8 cellular contexts compared by ENCODE assay signal in genomic region chr2:17753803-17754663, GRCh38. TPM values are rescaled to one million over a fixed set of nuclear protein-coding genes. Genes with fewer than 3 reads are reported as not detected.
A peak's percentile ranks its signal among the peaks of the same experiment; 100 is the strongest.
DNase-seq lines count a peak whose midpoint lies in the region; ATAC-seq and TF ChIP-seq lines count a peak whose summit lies in the region.

Gene GEN1, plus strand, starts transcription at chr2:17754138. Its CDS starts 5,806 bp downstream, at chr2:17759944.
Gene SMC6, minus strand, starts transcription at chr2:17753810. Its CDS starts 7,864 bp downstream, at chr2:17745946.

- H3K27me3 Mint-ChIP-seq in activated CD4-positive, alpha-beta T cell treated with anti-CD3 and anti-CD28 coated beads for 36 hours, result no peaks in the 10 kb centered on the region
- H3K27me3 Mint-ChIP-seq in chondrocyte (ENCODE audit: low read depth), result no peaks in the 10 kb centered on the region

- TF ChIP-seq CTCF in BJ (IDR thresholded peaks at IDR 0.05; ENCODE audit: insufficient read depth, low read depth, low read length), result no peak
- TF ChIP-seq CTCF in chondrocyte (IDR thresholded peaks at IDR 0.05), result no peak
- TF ChIP-seq CTCF in kidney epithelial cell (IDR thresholded peaks at IDR 0.05; ENCODE audit: insufficient read depth, low read length, poor library complexity, severe bottlenecking), result no peak

- peak; percentile 36 for DNase-seq in BJ (ENCODE audit: low read depth)
- DNase-seq in GM19240 (ENCODE audit: insufficient read length, low spot score), result peak; percentile 52
- peak; percentile 96 for DNase-seq in NCI-H524 (lab: John Stamatoyannopoulos, UW)
- peak; percentile 95 for DNase-seq in activated CD4-positive, alpha-beta T cell treated with anti-CD3 and anti-CD28 coated beads for 36 hours
- peak; percentile 94 for DNase-seq in chondrocyte (ENCODE audit: low spot score)
- peak; percentile 41 for DNase-seq in kidney epithelial cell (ENCODE audit: low read depth)
- DNase-seq in stimulated activated CD4-positive, alpha-beta T cell treated with anti-CD3 and anti-CD28 coated beads, Interleukin-15, amount 100 ng/mL, for 24 hours, result peak; percentile 91

- POLR2A ChIA-PET in BJ (lab: Charles Lee), result interaction anchor here (0.6 to 0.7 kb wide), 2 partner anchors 36 to 640 kb away, joined by 4 to 6 read pairs; no protein-coding TSS in a partner anchor
- POLR2A ChIA-PET in activated CD4-positive, alpha-beta T cell treated with anti-CD3 and anti-CD28 coated beads for 36 hours (lab: Charles Lee), result interaction anchor here (0.6 kb wide), 1 partner anchor 1937 kb away, joined by 3 read pairs; no protein-coding TSS in a partner anchor

- H3K4me3 ChIP-seq in BJ (ENCODE audit: low read depth, low read length), result peak within 1 kb of the TSS; percentile 97
- peak within 1 kb of the TSS; percentile 99 for H3K4me3 ChIP-seq in kidney epithelial cell (ENCODE audit: low read depth, low read length)

- H3K36me3 Mint-ChIP-seq in activated CD4-positive, alpha-beta T cell treated with anti-CD3 and anti-CD28 coated beads for 36 hours (ENCODE audit: low read depth), result peaks cover 8% of the 10 kb centered on the region
- H3K36me3 Mint-ChIP-seq in chondrocyte (ENCODE audit: low read depth), result no peaks in the 10 kb centered on the region

- H3K27me3 ChIP-seq in BJ (ENCODE audit: control insufficient read depth, insufficient read depth, low read length) (no peaks in the 10 kb centered on the region), kidney epithelial cell (ENCODE audit: control insufficient read depth, insufficient read depth, low read length) (no peaks in the 10 kb centered on the region)

- peaks cover 20% of the 10 kb centered on the region for H3K4me1 Mint-ChIP-seq in activated CD4-positive, alpha-beta T cell treated with anti-CD3 and anti-CD28 coated beads for 36 hours
- H3K4me1 Mint-ChIP-seq in chondrocyte (ENCODE audit: low read depth), result peaks cover 45% of the 10 kb centered on the region

- CTCF ChIA-PET in BJ (lab: Yijun Ruan, JAX), result interaction anchor here (0.7 to 1.5 kb wide), 4 partner anchors 16 to 141 kb away, joined by 3 to 6 read pairs (median 3); no protein-coding TSS in a partner anchor
- CTCF ChIA-PET in activated CD4-positive, alpha-beta T cell treated with anti-CD3 and anti-CD28 coated beads for 36 hours (lab: Charles Lee), result interaction anchor here (0.7 kb wide), 2 partner anchors 21 to 77 kb away, joined by 3 read pairs; no protein-coding TSS in a partner anchor

- peak within 1 kb of the TSS; percentile 93 for H3K27ac Mint-ChIP-seq in activated CD4-positive, alpha-beta T cell treated with anti-CD3 and anti-CD28 coated beads for 36 hours
- H3K27ac Mint-ChIP-seq in chondrocyte (ENCODE audit: unreplicated experiment), result peak within 1 kb of the TSS; percentile 99

- intact Hi-C loops in activated CD4-positive, alpha-beta T cell treated with anti-CD3 and anti-CD28 coated beads for 36 hours (cut with DNase I, micrococcal nuclease), result loop anchor here in 1 of 2 experiments (1.0 to 5.0 kb wide), 4 partner anchors 35 to 1593 kb away; partner anchors contain the start of gene RDH14

- H3K36me3 ChIP-seq in BJ (ENCODE audit: control insufficient read depth, insufficient read depth, low read length) (no peaks in the 10 kb centered on the region), kidney epithelial cell (ENCODE audit: control insufficient read depth, insufficient read depth, low read length) (no peaks in the 10 kb centered on the region)

- ATAC-seq in HG03457 (IDR thresholded peaks at IDR 0.05; ENCODE audit: unreplicated experiment), result peak; percentile 62
- ATAC-seq in activated CD4-positive, alpha-beta T cell treated with anti-CD3 and anti-CD28 coated beads for 36 hours, result peak; percentile 90

- no peaks in the 10 kb centered on the region for H3K9me3 Mint-ChIP-seq in activated CD4-positive, alpha-beta T cell treated with anti-CD3 and anti-CD28 coated beads for 36 hours (ENCODE audit: low read depth)
- no peaks in the 10 kb centered on the region for H3K9me3 Mint-ChIP-seq in chondrocyte (ENCODE audit: low read depth)

- peak within 1 kb of the TSS; percentile 91 for H3K4me3 Mint-ChIP-seq in activated CD4-positive, alpha-beta T cell treated with anti-CD3 and anti-CD28 coated beads for 36 hours
- H3K4me3 Mint-ChIP-seq in chondrocyte (ENCODE audit: unreplicated experiment), result peak within 1 kb of the TSS; percentile 97

RNA-seq across cellular contexts. Expression of gene GEN1, which starts in this region (rescaled TPM):
- polyA plus RNA-seq in BJ (2011; rRNA removed), result 7.6 and 13.4 TPM in 2 replicates
- 11.1 and 15.0 TPM in 2 replicates for polyA minus RNA-seq in BJ (2011; rRNA and poly(A)+ RNA removed)
- 10 to 100 TPM; 21.9 to 25.4 TPM for total RNA-seq in activated CD4-positive, alpha-beta T cell treated with anti-CD3 and anti-CD28 coated beads for 36 hours
- total RNA-seq in chondrocyte (7.2 to 9.4 TPM (median 7.6 TPM) in 3 replicates), kidney epithelial cell (8.9 and 9.1 TPM in 2 replicates)

RNA-seq across cellular contexts. Expression of gene SMC6, which starts in this region (rescaled TPM):
- 5.2 and 9.1 TPM in 2 replicates for polyA plus RNA-seq in BJ (2011; rRNA removed)
- polyA minus RNA-seq in BJ (2011; rRNA and poly(A)+ RNA removed), result 3.5 and 5.2 TPM in 2 replicates
- total RNA-seq in activated CD4-positive, alpha-beta T cell treated with anti-CD3 and anti-CD28 coated beads for 36 hours, result 10 to 100 TPM; 25.4 to 26.3 TPM
- total RNA-seq in chondrocyte, result 20.1 to 21.0 TPM (median 21.0 TPM) in 3 replicates
- 13.8 and 19.3 TPM in 2 replicates for total RNA-seq in kidney epithelial cell

Comparison
In these comparisons a context has a peak if more than half of its experiments do, and no peak if none do; other contexts are left out.
1. Peak in every context shown above with its lines: DNase-seq, ATAC-seq and H3K4me3 ChIP-seq.
2. DNase-seq: peak in every context shown above with its lines; median percentile 96 in NCI-H524; 95 in activated CD4-positive, alpha-beta T cell treated with anti-CD3 and anti-CD28 coated beads for 36 hours; 94 in chondrocyte; 91 in stimulated activated CD4-positive, alpha-beta T cell treated with anti-CD3 and anti-CD28 coated beads, Interleukin-15, amount 100 ng/mL, for 24 hours; 52 in GM19240; 41 in kidney epithelial cell; 36 in BJ.